8 cellular contexts compared by ENCODE assay signal in the genomic region with DNA sequence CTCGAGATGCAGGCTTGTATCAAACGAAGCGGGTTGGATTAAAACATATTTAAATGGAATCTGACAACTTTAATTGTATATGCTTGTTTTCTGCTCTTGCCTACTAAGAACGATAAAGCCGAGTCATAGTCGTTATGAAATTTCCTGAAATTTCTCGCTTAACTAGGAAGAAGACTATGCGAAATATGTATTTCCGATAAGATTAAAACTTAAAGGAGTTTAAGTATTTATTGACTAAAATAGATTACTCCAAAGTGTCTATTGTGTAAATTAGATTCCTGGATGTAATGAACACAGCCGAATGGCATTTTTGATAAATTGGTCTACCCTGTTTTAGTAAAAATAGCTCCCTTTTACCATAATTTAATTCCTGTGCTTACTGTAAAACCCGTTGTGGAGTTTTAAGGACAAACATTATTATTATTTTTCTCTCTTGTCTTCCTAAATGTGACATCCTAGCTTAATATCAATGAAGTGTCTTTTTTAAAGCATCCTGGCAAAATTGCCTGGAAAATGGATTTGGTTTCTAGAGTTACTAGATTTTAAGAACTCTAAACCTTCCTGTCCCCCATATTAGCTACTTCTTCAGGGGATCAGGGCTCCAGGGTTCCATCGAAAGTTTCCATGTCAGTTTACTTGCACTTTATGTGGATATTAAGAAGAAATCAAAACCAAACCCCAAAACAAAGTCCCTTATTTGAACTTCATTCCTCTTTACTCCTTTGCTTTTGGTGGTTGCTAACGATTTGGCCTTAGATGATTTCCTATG. TPM values are rescaled to one million over a fixed set of nuclear protein-coding genes. Genes with fewer than 3 reads are reported as not detected.
A peak's percentile ranks its signal among the peaks of the same experiment; 100 is the strongest.
DNase-seq lines count a peak whose midpoint lies in the region; ATAC-seq and TF ChIP-seq lines count a peak whose summit lies in the region.

No MANE protein-coding gene starts in this region.

- CTCF ChIA-PET in BJ (lab: Yijun Ruan, JAX) = interaction anchor here (0.7 to 1.6 kb wide), 3 partner anchors 75 to 419 kb away, joined by 3 to 7 read pairs (median 5); no protein-coding TSS in a partner anchor

- H3K27me3 ChIP-seq in BJ (ENCODE audit: control insufficient read depth, insufficient read depth, low read length) = no peaks in the 10 kb centered on the region
- H3K27me3 ChIP-seq in Karpas-422 (ENCODE audit: low read length) = no peaks in the 10 kb centered on the region
- no peaks in the 10 kb centered on the region for H3K27me3 ChIP-seq in dorsolateral prefrontal cortex

- peak overlapping the region; percentile 62 for H3K4me3 Mint-ChIP-seq in natural killer cell treated with Interleukin-12 subunit alpha and Interleukin-12 subunit beta and Interleukin-15 and Interleukin-18, amount 100 ng/mL, for 72 hours

- no peak overlapping the region for H2AFZ ChIP-seq in Karpas-422 (ENCODE audit: low read length)

- H3K27me3 Mint-ChIP-seq in natural killer cell treated with Interleukin-12 subunit alpha and Interleukin-12 subunit beta and Interleukin-15 and Interleukin-18, amount 100 ng/mL, for 72 hours = peaks cover 0 to 2% of the 10 kb centered on the region in 2 donors

- H3K36me3 ChIP-seq in BJ (ENCODE audit: control insufficient read depth, insufficient read depth, low read length) = peaks cover 2% of the 10 kb centered on the region; the same call in 1 of the 2 replicates
- 0 out of 2 replicates have a peak, but pooled peaks cover 2% of the 10 kb centered on the region for H3K36me3 ChIP-seq in Karpas-422 (ENCODE audit: insufficient read depth, low read length)

- peaks cover 12 to 15% of the 10 kb centered on the region in 2 donors for H3K4me1 Mint-ChIP-seq in natural killer cell treated with Interleukin-12 subunit alpha and Interleukin-12 subunit beta and Interleukin-15 and Interleukin-18, amount 100 ng/mL, for 72 hours (ENCODE audit: low read depth in 2 of 2)

- TF ChIP-seq CTCF in BJ (IDR thresholded peaks at IDR 0.05; ENCODE audit: insufficient read depth, low read depth, low read length) = no peak
- peak in 1 of 56 donors; percentile 1 for TF ChIP-seq CTCF in dorsolateral prefrontal cortex (IDR thresholded peaks at IDR 0.05 in 54 of 56, conservative IDR thresholded peaks at IDR 0.05 in 2 of 56; ENCODE audit: low read depth in 1 of 56, partially characterized antibody in 56 of 56)

- H3K9me2 ChIP-seq in Karpas-422 (replicated peaks; ENCODE audit: insufficient read depth, low read length) = no peaks in the 10 kb centered on the region

- H3K4me2 ChIP-seq in Karpas-422 (ENCODE audit: low read depth, low read length, poor library complexity, severe bottlenecking) = peak overlapping the region; percentile 86

- H3K9me3 ChIP-seq in Karpas-422 (ENCODE audit: low read length) = no peaks in the 10 kb centered on the region

- H3K4me3 ChIP-seq in BJ (ENCODE audit: low read depth, low read length) = peak overlapping the region; percentile 77
- H3K4me3 ChIP-seq in Karpas-422 (ENCODE audit: low read length) = peak overlapping the region; percentile 83
- H3K4me3 ChIP-seq in dorsolateral prefrontal cortex = peak overlapping the region in 58 of 59 donors; percentile 49 to 89 (median 78)

- H3K9me3 Mint-ChIP-seq in natural killer cell treated with Interleukin-12 subunit alpha and Interleukin-12 subunit beta and Interleukin-15 and Interleukin-18, amount 100 ng/mL, for 72 hours = no peaks in the 10 kb centered on the region

- no peaks in the 10 kb centered on the region for H4K20me1 ChIP-seq in Karpas-422 (ENCODE audit: insufficient read depth, low read depth, low read length)

- no peak for ATAC-seq in natural killer cell treated with Interleukin-12 subunit alpha and Interleukin-12 subunit beta and Interleukin-15 and Interleukin-18, amount 100 ng/mL, for 72 hours
- no peak for ATAC-seq in GM21390 (IDR thresholded peaks at IDR 0.05; ENCODE audit: unreplicated experiment)
- no peak for ATAC-seq in GM19463 (IDR thresholded peaks at IDR 0.05; ENCODE audit: unreplicated experiment)

- DNase-seq in BJ (ENCODE audit: low read depth) (no peak), Karpas-422 (no peak), dorsolateral prefrontal cortex (no peak), NCI-H345 treated with DMSO at 0.1 percent for 48 hours (lab: John Stamatoyannopoulos, UW; ENCODE audit: unreplicated experiment) (no peak), NCI-H2171 (lab: John Stamatoyannopoulos, UW) (no peak)
- DNase-seq in natural killer cell treated with Interleukin-12 subunit alpha and Interleukin-12 subunit beta and Interleukin-15 and Interleukin-18, amount 100 ng/mL, for 72 hours (ENCODE audit: low spot score) = no peak

- intact Hi-C loops in dorsolateral prefrontal cortex (cut with DNase I) = loop anchor here (5.0 to 10.0 kb wide), 5 partner anchors 59 to 414 kb away; no protein-coding TSS in a partner anchor

- H3K27ac ChIP-seq in Karpas-422 (ENCODE audit: low read length) = peak overlapping the region; percentile 97
- peak overlapping the region in 12 of 59 donors; percentile 18 to 77 (median 43) for H3K27ac ChIP-seq in dorsolateral prefrontal cortex

- H3K79me2 ChIP-seq in Karpas-422 (ENCODE audit: low read length) = peaks cover 60% of the 10 kb centered on the region

- H3K4me1 ChIP-seq in Karpas-422 (ENCODE audit: low read length) = peaks cover 73% of the 10 kb centered on the region

- POLR2A ChIA-PET in BJ (lab: Charles Lee) = no interaction called here

- H3K36me3 Mint-ChIP-seq in natural killer cell treated with Interleukin-12 subunit alpha and Interleukin-12 subunit beta and Interleukin-15 and Interleukin-18, amount 100 ng/mL, for 72 hours = no peaks in the 10 kb centered on the region

- peak overlapping the region; percentile 19 to 30 for H3K27ac Mint-ChIP-seq in natural killer cell treated with Interleukin-12 subunit alpha and Interleukin-12 subunit beta and Interleukin-15 and Interleukin-18, amount 100 ng/mL, for 72 hours

- H3K9ac ChIP-seq in Karpas-422 (ENCODE audit: low read length) = peak overlapping the region; percentile 98

RNA-seq across cellular contexts. Expression of a gene that starts 0.7 kb away (rescaled TPM):
- 23.9 and 36.5 TPM in 2 replicates for polyA plus RNA-seq in BJ (2011; rRNA removed)
- polyA minus RNA-seq in BJ (2011; rRNA and poly(A)+ RNA removed) = 17.8 and 23.1 TPM in 2 replicates
- 92.4 and 109 TPM in 2 replicates for total RNA-seq in Karpas-422 (2014; rRNA removed; shearing (Covaris generic); ENCODE audit: low replicate concordance)
- total RNA-seq in dorsolateral prefrontal cortex = 100 to 1,000 TPM in 9 of 120 experiments, 10 to 100 TPM in 111; 59.3 to 116 (median 82.7) TPM
- total RNA-seq in natural killer cell treated with Interleukin-12 subunit alpha and Interleukin-12 subunit beta and Interleukin-15 and Interleukin-18, amount 100 ng/mL, for 72 hours = 10 to 100 TPM; 25.2 to 28.5 TPM
